Comparison of ENCODE assay signal across 13 cellular contexts in the genomic region with DNA sequence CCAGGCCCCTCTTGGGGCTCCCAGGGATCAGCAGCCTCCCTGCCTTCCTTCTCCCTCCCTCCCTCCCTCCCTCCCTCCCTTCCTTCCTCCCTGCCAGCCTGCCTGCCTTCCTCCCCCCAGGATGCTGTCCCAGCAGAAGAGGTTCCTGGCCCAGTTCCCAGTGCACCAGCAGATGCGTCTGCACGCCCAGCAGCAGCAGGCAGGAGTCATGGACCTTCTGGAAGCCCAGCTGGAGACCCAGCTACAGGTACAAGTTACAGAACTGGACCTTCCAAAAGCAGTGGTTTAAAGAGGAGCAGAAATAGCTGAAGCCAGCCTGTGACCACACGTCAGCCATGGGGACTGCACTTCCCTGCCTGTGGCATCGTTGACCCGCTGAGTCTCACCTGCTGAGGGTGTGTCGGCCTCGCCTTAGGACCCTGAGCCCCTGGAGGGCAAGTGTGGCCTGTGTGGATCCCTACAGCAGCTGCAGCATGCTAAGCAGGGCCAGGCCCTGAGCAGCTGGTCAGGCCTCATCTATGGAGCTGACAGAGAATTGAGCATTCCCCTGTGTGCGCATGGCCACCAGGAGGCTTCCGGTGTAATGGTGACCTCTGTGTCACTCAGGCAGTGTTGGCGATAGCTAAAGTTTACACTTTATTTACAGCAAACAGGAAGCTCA.
DNase-seq lines count a peak whose midpoint lies in the region; ATAC-seq, FAIRE-seq and TF ChIP-seq lines count a peak whose summit lies in the region.
"Had no signal": no experiment of that assay in that cellular context is flagged by ENCODE, and none has a peak within 500 bp of the region (broad histone marks: within the 10 kb centered on the region; RNA-seq: fewer than 3 reads in every experiment).

No MANE protein-coding gene starts in this region.

- no peak for ATAC-seq in mucosa of descending colon
- ATAC-seq: lower lobe of right lung had no signal

- TF ChIP-seq CTCF in astrocyte of the spinal cord (IDR thresholded peaks at IDR 0.05; ENCODE audit: low read depth, low read length), result no peak
- no peak for TF ChIP-seq CTCF in nephron progenitor cell (IDR thresholded peaks at IDR 0.05)
- TF ChIP-seq CTCF in kidney (IDR thresholded peaks at IDR 0.05; ENCODE audit: borderline replicate concordance, extremely low read depth, insufficient read depth), result no peak
- no peak for TF ChIP-seq CTCF in mucosa of descending colon (IDR thresholded peaks at IDR 0.05)

- no peaks in the 10 kb centered on the region for H3K4me1 ChIP-seq in kidney (ENCODE audit: control insufficient read depth in 1 of 2, insufficient read depth in 1 of 2, low read depth in 1 of 2, low read length in 2 of 2)
- H3K4me1 ChIP-seq in mucosa of descending colon (ENCODE audit: low read depth), result no peaks in the 10 kb centered on the region
- H3K4me1 ChIP-seq: HAP-1, lower lobe of right lung had no signal

- DNase-seq in EL, result peak; percentile 16
- peak; percentile 80 for DNase-seq in NCI-H2196 treated with DMSO at 0.1 percent for 48 hours (lab: John Stamatoyannopoulos, UW; ENCODE audit: unreplicated experiment)
- DNase-seq in astrocyte of the spinal cord (ENCODE audit: low read depth, low spot score), result peak; percentile 20
- no peak for DNase-seq in nephron progenitor cell
- DNase-seq in KBM-7, result no peak
- DNase-seq in kidney, result no peak
- no peak for DNase-seq in mucosa of descending colon
- DNase-seq: activated CD4-positive, alpha-beta T cell treated with anti-CD3 and anti-CD28 coated beads, Interleukin-2, amount 50 U/mL, for 4 hours; anterior cingulate cortex; CD4-positive, alpha-beta memory T cell; lower lobe of right lung had no signal

- no peak for FAIRE-seq in kidney (lab: Jason Lieb, UNC)

- peaks cover 13% of the 10 kb centered on the region for H3K4me1 Mint-ChIP-seq in nephron progenitor cell
- H3K4me1 Mint-ChIP-seq: CD4-positive, alpha-beta memory T cell had no signal

- in situ Hi-C loops in astrocyte of the spinal cord (cut with HindIII; ENCODE audit: low sequenced_read_pairs) (no loop called here), KBM-7 (cut with MboI; ENCODE audit: low pct_unique_long_range_greater_than_20kb, low sequenced_read_pairs) (no loop called here)

- H3K36me3 Mint-ChIP-seq in nephron progenitor cell (ENCODE audit: low read depth), result peaks cover 60% of the 10 kb centered on the region
- H3K36me3 Mint-ChIP-seq: CD4-positive, alpha-beta memory T cell had no signal

- no peaks in the 10 kb centered on the region for H3K9me3 ChIP-seq in kidney (ENCODE audit: control insufficient read depth in 1 of 2, low read length in 2 of 2)
- no peaks in the 10 kb centered on the region for H3K9me3 ChIP-seq in mucosa of descending colon
- H3K9me3 ChIP-seq: HAP-1, lower lobe of right lung had no signal

- no peak overlapping the region for H3K27ac ChIP-seq in kidney (ENCODE audit: low read depth in 2 of 2, low read length in 2 of 2)
- H3K27ac ChIP-seq: lower lobe of right lung had no signal

- H3K9ac ChIP-seq in kidney (ENCODE audit: low read length in 2 of 2), result no peak overlapping the region

- intact Hi-C loops in kidney (cut with DNase I) (no loop called here), mucosa of descending colon (cut with DNase I, micrococcal nuclease) (no loop called here)

- H3K27me3 Mint-ChIP-seq in nephron progenitor cell (ENCODE audit: low read depth, poor library complexity), result no peaks in the 10 kb centered on the region
- H3K27me3 Mint-ChIP-seq: CD4-positive, alpha-beta memory T cell; stimulated activated naive CD8-positive, alpha-beta T cell treated with anti-CD3 and anti-CD28 coated beads, Interleukin-15, Interleukin-2, amounts not matched to agents 100 ng/mL and 50 ng/mL, for 24 hours had no signal

- no peak overlapping the region for H3K4me3 ChIP-seq in astrocyte of the spinal cord (ENCODE audit: low read depth, low read length)
- no peak overlapping the region for H3K4me3 ChIP-seq in kidney (ENCODE audit: low read length in 2 of 2)
- H3K4me3 ChIP-seq in mucosa of descending colon, result no peak overlapping the region
- H3K4me3 ChIP-seq: HAP-1, lower lobe of right lung had no signal

- no peaks in the 10 kb centered on the region for H3K9me3 Mint-ChIP-seq in nephron progenitor cell
- H3K9me3 Mint-ChIP-seq: CD4-positive, alpha-beta memory T cell; stimulated activated naive CD8-positive, alpha-beta T cell treated with anti-CD3 and anti-CD28 coated beads, Interleukin-15, Interleukin-2, amounts not matched to agents 100 ng/mL and 50 ng/mL, for 24 hours had no signal

- H3K36me3 ChIP-seq in kidney (ENCODE audit: control insufficient read depth in 1 of 2, insufficient read depth in 2 of 2, low read length in 2 of 2), result peaks cover 31 to 61% of the 10 kb centered on the region in 2 donors
- H3K36me3 ChIP-seq in mucosa of descending colon (ENCODE audit: low read depth), result no peaks in the 10 kb centered on the region

- H3K4me3 Mint-ChIP-seq in nephron progenitor cell, result no peak overlapping the region
- H3K4me3 Mint-ChIP-seq: CD4-positive, alpha-beta memory T cell; stimulated activated naive CD8-positive, alpha-beta T cell treated with anti-CD3 and anti-CD28 coated beads, Interleukin-15, Interleukin-2, amounts not matched to agents 100 ng/mL and 50 ng/mL, for 24 hours had no signal

- H3K27ac Mint-ChIP-seq in nephron progenitor cell, result peak overlapping the region; percentile 80
- H3K27ac Mint-ChIP-seq: stimulated activated naive CD8-positive, alpha-beta T cell treated with anti-CD3 and anti-CD28 coated beads, Interleukin-15, Interleukin-2, amounts not matched to agents 100 ng/mL and 50 ng/mL, for 24 hours had no signal

Comparison
In these comparisons a context has a peak if more than half of its experiments do, and no peak if none do; other contexts are left out.
1. DNase-seq: peak in EL (single experiment), NCI-H2196 treated with DMSO at 0.1 percent for 48 hours (single experiment) and astrocyte of the spinal cord (single experiment); none in nephron progenitor cell (single experiment), KBM-7 (single experiment), kidney (single experiment) and mucosa of descending colon (0 of 3).